27 cellular contexts compared by ENCODE assay signal in the genomic region with DNA sequence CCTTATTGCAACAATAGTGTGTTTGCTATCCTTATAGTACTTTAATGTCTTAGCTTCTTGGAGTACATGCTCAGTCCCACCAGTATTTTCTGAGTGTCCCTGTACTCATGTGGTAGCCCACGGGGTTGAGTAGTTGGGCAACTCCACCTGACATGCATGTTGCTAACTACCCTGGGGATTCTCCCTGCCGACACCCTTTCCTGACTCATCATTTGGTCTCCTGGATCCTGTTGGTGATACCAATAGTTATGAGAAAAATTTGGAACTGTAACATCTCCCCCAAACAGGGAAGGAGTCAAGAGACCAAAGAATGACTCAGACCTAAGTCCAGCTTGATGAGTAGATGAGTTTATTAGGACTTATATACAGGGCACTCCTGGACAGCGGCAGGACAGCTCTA.
A peak's percentile ranks its signal among the peaks of the same experiment; 100 is the strongest.
DNase-seq lines count a peak whose midpoint lies in the region; ATAC-seq, FAIRE-seq and TF ChIP-seq lines count a peak whose summit lies in the region.
"Had no signal": no experiment of that assay in that cellular context is flagged by ENCODE, and none has a peak within 500 bp of the region (broad histone marks: within the 10 kb centered on the region; RNA-seq: fewer than 3 reads in every experiment).

No MANE protein-coding gene starts in this region.

- ATAC-seq in HG02840 (IDR thresholded peaks at IDR 0.05; ENCODE audit: low FRiP score, unreplicated experiment) (no peak), sciatic nerve (no peak), GM18873 (IDR thresholded peaks at IDR 0.05; ENCODE audit: low FRiP score, unreplicated experiment) (no peak)
- ATAC-seq: gastrocnemius medialis, left cardiac atrium, SK-N-SH treated with all-trans-retinoic acid at 6 μM for 48 hours had no signal

- intact Hi-C loops in sciatic nerve (cut with DNase I): no loop called here

- no peak for FAIRE-seq in bronchial epithelial cell (lab: Jason Lieb, UNC)
- FAIRE-seq: colon had no signal

- peak; percentile 4 for DNase-seq in stimulated activated CD4-positive, alpha-beta T cell treated with anti-CD3 and anti-CD28 coated beads, Interleukin-1b, Interleukin-23, amount 100 ng/mL, for 48 hours
- no peak for DNase-seq in stimulated activated CD4-positive, alpha-beta T cell treated with anti-CD3 and anti-CD28 coated beads, Interleukin-15, amount 100 ng/mL, for 24 hours
- DNase-seq in NCI-H69 (lab: John Stamatoyannopoulos, UW) (peak; percentile 46), bronchial epithelial cell (ENCODE audit: low read depth) (peak; percentile 66), NCI-H2227 (lab: John Stamatoyannopoulos, UW; ENCODE audit: unreplicated experiment) (no peak), sciatic nerve (ENCODE audit: low spot score) (no peak)
- DNase-seq: activated CD8-positive, alpha-beta memory T cell treated with anti-CD3 and anti-CD28 coated beads, Interleukin-2, amount 50 U/mL, for 4 hours; activated naive CD4-positive, alpha-beta T cell treated with anti-CD3 and anti-CD28 coated beads, Interleukin-2, amount 10 ng/mL, durations not matched to agents 7 days and 5 days; Caco-2; gastrocnemius medialis; H9; KG1; left cardiac atrium; NCI-H187 treated with DMSO at 0.1 percent for 48 hours; NCI-H2227 treated with DMSO at 0.1 percent for 48 hours; NCI-H748 treated with DMSO at 0.1 percent for 48 hours; nephron progenitor cell; spleen; stimulated activated CD4-positive, alpha-beta T cell treated with anti-CD3 and anti-CD28 coated beads, Interleukin-4, amount 100 ng/mL, for 1 hour; transverse colon had no signal

- no peaks in the 10 kb centered on the region for H3K27me3 ChIP-seq in bronchial epithelial cell (ENCODE audit: control insufficient read depth, insufficient read depth, low read length)
- H3K27me3 ChIP-seq: BLaER1 treated with 17β-estradiol and CSF1 and Interleukin-3, amounts not matched to agents 10 nM and 100 nM; esophagus muscularis mucosa; gastrocnemius medialis; hepatocyte; spleen; transverse colon had no signal

- no peak overlapping the region for H3K4me3 ChIP-seq in bronchial epithelial cell (ENCODE audit: low read depth, low read length)
- H3K4me3 ChIP-seq: BLaER1 treated with 17β-estradiol and CSF1 and Interleukin-3, amounts not matched to agents 10 nM and 100 nM; esophagus muscularis mucosa; gastrocnemius medialis; hepatocyte; spleen; transverse colon had no signal

- TF ChIP-seq CTCF in bronchial epithelial cell (IDR thresholded peaks at IDR 0.05; ENCODE audit: insufficient read depth, low read length, severe bottlenecking): no peak

- H3K36me3 ChIP-seq in bronchial epithelial cell (ENCODE audit: control insufficient read depth, insufficient read depth, low read length): no peaks in the 10 kb centered on the region
- H3K36me3 ChIP-seq: BLaER1 treated with 17β-estradiol and CSF1 and Interleukin-3, amounts not matched to agents 10 nM and 100 nM; esophagus muscularis mucosa; gastrocnemius medialis; spleen; transverse colon had no signal

Comparison
In these comparisons a context has a peak if more than half of its experiments do, and no peak if none do; other contexts are left out.
1. DNase-seq: peak in stimulated activated CD4-positive, alpha-beta T cell treated with anti-CD3 and anti-CD28 coated beads, Interleukin-1b, Interleukin-23, amount 100 ng/mL, for 48 hours (single experiment), NCI-H69 (single experiment) and bronchial epithelial cell (single experiment); none in stimulated activated CD4-positive, alpha-beta T cell treated with anti-CD3 and anti-CD28 coated beads, Interleukin-15, amount 100 ng/mL, for 24 hours (single experiment), NCI-H2227 (single experiment) and sciatic nerve (single experiment).